Comparison of ENCODE assay signal across 37 cellular contexts in the genomic region with DNA sequence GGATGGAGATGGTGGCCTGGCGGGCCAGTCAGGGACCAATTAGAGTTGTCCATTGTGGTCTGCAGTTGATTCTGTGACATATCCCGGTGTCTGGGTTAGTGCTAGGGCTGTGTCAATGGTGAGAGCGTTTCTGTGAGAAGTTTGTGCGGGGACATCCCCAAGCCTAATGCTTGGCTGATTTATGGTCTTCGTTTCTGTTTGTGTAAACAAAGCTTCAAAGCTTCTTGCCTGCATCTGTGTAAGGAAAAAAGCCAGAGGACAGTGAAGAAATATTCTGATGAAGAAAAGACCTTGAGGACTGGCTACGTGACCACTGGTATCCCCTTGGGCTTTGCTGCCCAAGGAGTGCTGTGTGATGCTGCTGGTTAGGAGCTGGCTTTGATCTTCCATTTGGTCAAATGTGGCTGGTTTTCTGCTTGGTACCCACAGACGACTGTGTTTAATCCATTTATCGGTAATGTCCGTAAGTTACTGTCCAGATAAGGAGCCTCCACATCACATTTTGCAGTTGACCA.
"Had no signal": no experiment of that assay in that cellular context is flagged by ENCODE, and none has a peak within 500 bp of the region (broad histone marks: within the 10 kb centered on the region; RNA-seq: fewer than 3 reads in every experiment).

No MANE protein-coding gene starts in this region.

- H3K4me3 ChIP-seq: adrenal gland, breast epithelium, cardiac muscle cell, colonic mucosa, esophagus squamous epithelium had no signal

- FAIRE-seq: endometrium, endothelial cell of umbilical vein, frontal cortex had no signal

- H3K4me1 Mint-ChIP-seq: activated B cell treated with CpG ODN at 0.5 μM for 24 hours; activated CD4-positive, alpha-beta T cell treated with anti-CD3 and anti-CD28 coated beads, Interleukin-2, amount 10 ng/mL, durations not matched to agents 24 days and 14 days; activated CD8-positive, alpha-beta memory T cell treated with anti-CD3 and anti-CD28 coated beads, Interleukin-2, amount 10 ng/mL, durations not matched to agents 7 days and 5 days; activated naive CD4-positive, alpha-beta T cell treated with anti-CD3 and anti-CD28 coated beads, Interleukin-2, amount 50 U/mL, for 24 hours; activated naive CD8-positive, alpha-beta T cell treated with anti-CD3 and anti-CD28 coated beads for 36 hours; activated naive CD8-positive, alpha-beta T cell treated with anti-CD3 and anti-CD28 coated beads, Interleukin-2, amount 50 U/mL, for 24 hours; T-cell had no signal

- H3K27ac Mint-ChIP-seq: activated B cell treated with CpG ODN at 0.5 μM for 24 hours; activated CD4-positive, alpha-beta memory T cell treated with anti-CD3 and anti-CD28 coated beads for 36 hours; activated CD4-positive, alpha-beta T cell treated with anti-CD3 and anti-CD28 coated beads, Interleukin-2, amount 10 ng/mL, durations not matched to agents 24 days and 14 days; activated CD8-positive, alpha-beta memory T cell treated with anti-CD3 and anti-CD28 coated beads, Interleukin-2, amount 10 ng/mL, durations not matched to agents 7 days and 5 days; activated CD8-positive, alpha-beta T cell treated with anti-CD3 and anti-CD28 coated beads, Interleukin-2, amount 10 ng/mL, durations not matched to agents 7 days and 5 days; activated naive CD4-positive, alpha-beta T cell treated with anti-CD3 and anti-CD28 coated beads for 36 hours; activated naive CD4-positive, alpha-beta T cell treated with anti-CD3 and anti-CD28 coated beads, Interleukin-2, amount 50 U/mL, for 24 hours; activated naive CD8-positive, alpha-beta T cell treated with anti-CD3 and anti-CD28 coated beads for 36 hours; activated naive CD8-positive, alpha-beta T cell treated with anti-CD3 and anti-CD28 coated beads, Interleukin-2, amount 50 U/mL, for 24 hours; activated T-helper 1 cell treated with anti-CD3 and anti-CD28 coated beads, Interleukin-12 subunit alpha, Interleukin-12 subunit beta, Interleukin-2, Interleukin-4 antibody, amounts not matched to agents 30 ng/mL and 10 ng/mL and 1 ng/mL, durations not matched to agents 14 hours and 24 hours and 36 hours; activated T-helper 2 cell treated with anti-CD3 and anti-CD28 coated beads, Interferon-gamma antibody, Interleukin-2, Interleukin-4, amounts not matched to agents 10 μg/mL and 5 μg/mL and 100 μg/mL, durations not matched to agents 14 hours and 24 hours and 36 hours; T-cell; T-helper 1 cell treated with Interleukin-12 subunit alpha and Interleukin-12 subunit beta and Interleukin-4 antibody, amounts not matched to agents 30 μg/mL and 1 μg/mL, for 36 hours had no signal

- H3K27me3 Mint-ChIP-seq: activated B cell treated with CpG ODN at 0.5 μM for 24 hours; activated CD4-positive, alpha-beta memory T cell treated with anti-CD3 and anti-CD28 coated beads for 36 hours; activated CD4-positive, alpha-beta T cell treated with anti-CD3 and anti-CD28 coated beads, Interleukin-2, amount 10 ng/mL, durations not matched to agents 24 days and 14 days; activated CD8-positive, alpha-beta memory T cell treated with anti-CD3 and anti-CD28 coated beads, Interleukin-2, amount 10 ng/mL, durations not matched to agents 7 days and 5 days; activated naive CD8-positive, alpha-beta T cell treated with anti-CD3 and anti-CD28 coated beads, Interleukin-2, amount 50 U/mL, for 24 hours had no signal

- H3K27ac ChIP-seq: adrenal gland, breast epithelium, cardiac muscle cell, colonic mucosa, epithelial cell of prostate, esophagus squamous epithelium, WERI-Rb-1 had no signal

- H3K4me3 Mint-ChIP-seq: activated B cell treated with CpG ODN at 0.5 μM for 24 hours; activated CD4-positive, alpha-beta memory T cell treated with anti-CD3 and anti-CD28 coated beads for 36 hours; activated CD4-positive, alpha-beta T cell treated with anti-CD3 and anti-CD28 coated beads, Interleukin-2, amount 10 ng/mL, durations not matched to agents 24 days and 14 days; activated CD8-positive, alpha-beta memory T cell treated with anti-CD3 and anti-CD28 coated beads, Interleukin-2, amount 10 ng/mL, durations not matched to agents 7 days and 5 days; activated CD8-positive, alpha-beta T cell treated with anti-CD3 and anti-CD28 coated beads, Interleukin-2, amount 10 ng/mL, durations not matched to agents 7 days and 5 days; activated naive CD4-positive, alpha-beta T cell treated with anti-CD3 and anti-CD28 coated beads for 36 hours; activated naive CD4-positive, alpha-beta T cell treated with anti-CD3 and anti-CD28 coated beads, Interleukin-2, amount 50 U/mL, for 24 hours; activated naive CD8-positive, alpha-beta T cell treated with anti-CD3 and anti-CD28 coated beads for 36 hours; activated naive CD8-positive, alpha-beta T cell treated with anti-CD3 and anti-CD28 coated beads, Interleukin-2, amount 50 U/mL, for 24 hours; activated T-helper 1 cell treated with anti-CD3 and anti-CD28 coated beads, Interleukin-12 subunit alpha, Interleukin-12 subunit beta, Interleukin-2, Interleukin-4 antibody, amounts not matched to agents 30 ng/mL and 10 ng/mL and 1 ng/mL, durations not matched to agents 14 hours and 24 hours and 36 hours; brain; T-cell; T-helper 1 cell treated with Interleukin-12 subunit alpha and Interleukin-12 subunit beta and Interleukin-4 antibody, amounts not matched to agents 30 μg/mL and 1 μg/mL, for 36 hours had no signal

- DNase-seq: activated B cell treated with CpG ODN at 0.5 μM for 24 hours; activated CD4-positive, alpha-beta memory T cell treated with anti-CD3 and anti-CD28 coated beads for 36 hours; activated CD4-positive, alpha-beta T cell treated with anti-CD3 and anti-CD28 coated beads, Interleukin-2, amount 10 ng/mL, durations not matched to agents 24 days and 14 days; activated CD8-positive, alpha-beta memory T cell treated with anti-CD3 and anti-CD28 coated beads, Interleukin-2, amount 10 ng/mL, durations not matched to agents 7 days and 5 days; activated CD8-positive, alpha-beta memory T cell treated with anti-CD3 and anti-CD28 coated beads, Interleukin-2, amount 50 U/mL, for 4 hours; activated CD8-positive, alpha-beta T cell treated with anti-CD3 and anti-CD28 coated beads, Interleukin-2, amount 10 ng/mL, durations not matched to agents 7 days and 5 days; activated effector memory CD4-positive, alpha-beta T cell treated with anti-CD3 and anti-CD28 coated beads, Interleukin-2, amount 50 U/mL, for 16 hours; activated naive CD4-positive, alpha-beta T cell treated with anti-CD3 and anti-CD28 coated beads for 36 hours; activated naive CD8-positive, alpha-beta T cell treated with anti-CD3 and anti-CD28 coated beads for 36 hours; activated naive CD8-positive, alpha-beta T cell treated with anti-CD3 and anti-CD28 coated beads, Interleukin-2, amount 50 U/mL, for 24 hours; activated T-cell treated with anti-CD3 and anti-CD28 coated beads, Interleukin-2, amount 50 U/mL, for 1 hour; activated T-cell treated with anti-CD3 and anti-CD28 coated beads, Interleukin-2, amount 50 U/mL, for 48 hours; adrenal gland; amygdala; aorta; central memory CD4-positive, alpha-beta T cell; cerebellar nuclear complex; colonic mucosa; effector CD8-positive, alpha-beta T cell; esophagus squamous epithelium; foreskin fibroblast; SW 1271; T-cell; T1000; WERI-Rb-1 had no signal

- H3K36me3 ChIP-seq: adrenal gland, breast epithelium, cardiac muscle cell, colonic mucosa, esophagus squamous epithelium, WERI-Rb-1 had no signal

- H3K4me1 ChIP-seq: breast epithelium, colonic mucosa had no signal

- H3K9me3 ChIP-seq: adrenal gland, breast epithelium, colonic mucosa, esophagus squamous epithelium had no signal

- ATAC-seq: activated CD4-positive, CD25-positive, alpha-beta regulatory T cell treated with anti-CD3 and anti-CD28 coated beads, Interleukin-2, amount 50 U/mL, for 24 hours; activated CD8-positive, alpha-beta memory T cell treated with anti-CD3 and anti-CD28 coated beads, Interleukin-2, amount 10 ng/mL, durations not matched to agents 7 days and 5 days; activated CD8-positive, alpha-beta T cell treated with anti-CD3 and anti-CD28 coated beads, Interleukin-2, amount 10 ng/mL, durations not matched to agents 7 days and 5 days; activated naive CD8-positive, alpha-beta T cell treated with anti-CD3 and anti-CD28 coated beads, Interleukin-2, amount 50 U/mL, for 24 hours; T-cell had no signal

- H3K27me3 ChIP-seq: adrenal gland, breast epithelium, cardiac muscle cell, colonic mucosa, esophagus squamous epithelium had no signal

- H3K9me3 Mint-ChIP-seq: activated B cell treated with CpG ODN at 0.5 μM for 24 hours; activated CD4-positive, alpha-beta memory T cell treated with anti-CD3 and anti-CD28 coated beads for 36 hours; activated CD4-positive, alpha-beta T cell treated with anti-CD3 and anti-CD28 coated beads, Interleukin-2, amount 10 ng/mL, durations not matched to agents 24 days and 14 days; activated naive CD4-positive, alpha-beta T cell treated with anti-CD3 and anti-CD28 coated beads for 36 hours; activated naive CD8-positive, alpha-beta T cell treated with anti-CD3 and anti-CD28 coated beads for 36 hours; activated T-helper 1 cell treated with anti-CD3 and anti-CD28 coated beads, Interleukin-12 subunit alpha, Interleukin-12 subunit beta, Interleukin-2, Interleukin-4 antibody, amounts not matched to agents 30 ng/mL and 10 ng/mL and 1 ng/mL, durations not matched to agents 14 hours and 24 hours and 36 hours; activated T-helper 2 cell treated with anti-CD3 and anti-CD28 coated beads, Interferon-gamma antibody, Interleukin-2, Interleukin-4, amounts not matched to agents 10 μg/mL and 5 μg/mL and 100 μg/mL, durations not matched to agents 14 hours and 24 hours and 36 hours; T-helper 1 cell treated with Interleukin-12 subunit alpha and Interleukin-12 subunit beta and Interleukin-4 antibody, amounts not matched to agents 30 μg/mL and 1 μg/mL, for 36 hours had no signal

- H3K36me3 Mint-ChIP-seq: activated CD4-positive, alpha-beta memory T cell treated with anti-CD3 and anti-CD28 coated beads for 36 hours; activated CD8-positive, alpha-beta memory T cell treated with anti-CD3 and anti-CD28 coated beads, Interleukin-2, amount 10 ng/mL, durations not matched to agents 7 days and 5 days; activated naive CD4-positive, alpha-beta T cell treated with anti-CD3 and anti-CD28 coated beads, Interleukin-2, amount 50 U/mL, for 24 hours; activated naive CD8-positive, alpha-beta T cell treated with anti-CD3 and anti-CD28 coated beads for 36 hours; brain; T-cell had no signal
